ENCODE assay signal across 8 cellular contexts in the genomic region with DNA sequence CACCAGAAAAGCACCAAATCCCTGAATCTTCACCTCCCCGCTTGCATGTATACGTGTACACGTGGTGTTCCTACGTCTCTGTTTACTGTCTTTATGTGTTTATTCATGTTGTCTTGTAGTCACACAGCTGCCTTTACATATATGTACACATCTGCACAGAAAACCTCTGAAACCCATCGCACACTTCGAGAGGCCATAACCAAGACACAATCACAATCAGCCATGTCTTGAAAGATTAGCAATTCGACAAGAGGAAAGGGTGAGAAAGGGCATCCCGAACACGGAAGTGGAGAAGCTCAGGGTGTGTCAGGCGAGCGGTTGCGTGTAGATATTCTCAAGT.
DNase-seq lines count a peak whose midpoint lies in the region; ATAC-seq, FAIRE-seq and TF ChIP-seq lines count a peak whose summit lies in the region.

No MANE protein-coding gene starts in this region.

- WGBS in A549 (ENCODE audit: missing lambda C conversion rate), result 40% methylated on average over 12 of the region's 12 CpGs

- H3K4me1 Mint-ChIP-seq in activated naive CD8-positive, alpha-beta T cell treated with anti-CD3 and anti-CD28 coated beads, Interleukin-2, amount 50 U/mL, for 24 hours, result peaks cover 18% of the 10 kb centered on the region

- peak overlapping the region; percentile 61 for H3K4me2 ChIP-seq in A549

- TF ChIP-seq POLR2A in A549 (IDR thresholded peaks at IDR 0.05; ENCODE audit: low read length), result no peak

- H3K4me1 ChIP-seq in A549 (peaks cover 28% of the 10 kb centered on the region), muscle layer of duodenum (ENCODE audit: control insufficient read depth in 1 of 2, insufficient read depth in 2 of 2, low read length in 2 of 2) (peaks cover 0 to 11% of the 10 kb centered on the region in 2 donors)

- CTCF ChIA-PET in A549 (lab: Yijun Ruan, JAX), result interaction anchor here (0.6 to 11.7 kb wide), 63 partner anchors 12 to 343 kb away, joined by 3 to 167 read pairs (median 7); a partner anchor contains a TSS
- CTCF ChIA-PET in GM10248 (lab: Yijun Ruan, JAX), result interaction anchor here (0.7 to 5.9 kb wide), 59 partner anchors 9 to 911 kb away, joined by 3 to 126 read pairs (median 5); a partner anchor contains a TSS

- POLR2A ChIA-PET in A549 (lab: Yijun Ruan, JAX) (interaction anchor here (0.6 to 3.7 kb wide), 4 partner anchors 9 to 159 kb away, joined by 4 to 52 read pairs (median 10); a partner anchor contains a TSS), GM10248 (lab: Yijun Ruan, JAX) (interaction anchor here (1.0 to 1.1 kb wide), 2 partner anchors 138 to 158 kb away, joined by 3 read pairs; a partner anchor contains a TSS)

- no peaks in the 10 kb centered on the region for H3K36me3 Mint-ChIP-seq in activated naive CD8-positive, alpha-beta T cell treated with anti-CD3 and anti-CD28 coated beads, Interleukin-2, amount 50 U/mL, for 24 hours (ENCODE audit: low read depth)

- no peaks in the 10 kb centered on the region for H3K27me3 Mint-ChIP-seq in activated naive CD8-positive, alpha-beta T cell treated with anti-CD3 and anti-CD28 coated beads, Interleukin-2, amount 50 U/mL, for 24 hours

- ATAC-seq in A549 (no peak), GM19463 (IDR thresholded peaks at IDR 0.05; ENCODE audit: unreplicated experiment) (peak; percentile 14), GM19397 (IDR thresholded peaks at IDR 0.05; ENCODE audit: unreplicated experiment) (no peak)
- ATAC-seq in activated naive CD8-positive, alpha-beta T cell treated with anti-CD3 and anti-CD28 coated beads, Interleukin-2, amount 50 U/mL, for 24 hours, result no peak

- peaks cover 3% of the 10 kb centered on the region; the same call in 1 of the 3 replicates for H3K9me3 ChIP-seq in A549
- no peaks in the 10 kb centered on the region for H3K9me3 ChIP-seq in muscle layer of duodenum (ENCODE audit: control insufficient read depth in 1 of 2, low read length in 2 of 2)

- TF ChIP-seq EP300 in A549 (IDR thresholded peaks at IDR 0.05), result no peak

- no peak for FAIRE-seq in A549 (lab: Jason Lieb, UNC)

- H3K4me3 Mint-ChIP-seq in activated naive CD8-positive, alpha-beta T cell treated with anti-CD3 and anti-CD28 coated beads, Interleukin-2, amount 50 U/mL, for 24 hours, result no peak overlapping the region

- TF ChIP-seq CTCF in A549 (IDR thresholded peaks at IDR 0.05), result no peak
- no peak for TF ChIP-seq CTCF in GM10248 (IDR thresholded peaks at IDR 0.05; ENCODE audit: control extremely low read depth, extremely low read depth, low read depth, missing control alignments)

- peak overlapping the region; percentile 58 for H3K27ac Mint-ChIP-seq in activated naive CD8-positive, alpha-beta T cell treated with anti-CD3 and anti-CD28 coated beads, Interleukin-2, amount 50 U/mL, for 24 hours

- no peak for TF ChIP-seq RAD21 in A549 (conservative IDR thresholded peaks at IDR 0.05 in 1 of 2, IDR thresholded peaks at IDR 0.05 in 1 of 2)

- H3K4me3 ChIP-seq in A549 (no peak overlapping the region), muscle layer of duodenum (ENCODE audit: low read depth in 1 of 2, low read length in 2 of 2) (peak overlapping the region in 1 of 2 donors; percentile 47)

- no peaks in the 10 kb centered on the region for H3K36me3 ChIP-seq in muscle layer of duodenum (ENCODE audit: control insufficient read depth in 1 of 2, insufficient read depth in 2 of 2, low read length in 2 of 2)

- H3K9me3 Mint-ChIP-seq in activated naive CD8-positive, alpha-beta T cell treated with anti-CD3 and anti-CD28 coated beads, Interleukin-2, amount 50 U/mL, for 24 hours, result no peaks in the 10 kb centered on the region

- H3K27ac ChIP-seq in A549 (peak overlapping the region; percentile 69 to 80), muscle layer of duodenum (ENCODE audit: low read length) (peak overlapping the region; percentile 77)

- DNase-seq in A549 (ENCODE audit: low read depth in 1 of 2, low spot score in 1 of 2) (no peak), medulla oblongata (ENCODE audit: extremely low spot score) (no peak), NCI-H774 (lab: John Stamatoyannopoulos, UW) (no peak), GM10248 (ENCODE audit: extremely low spot score) (no peak)
- no peak for DNase-seq in activated naive CD8-positive, alpha-beta T cell treated with anti-CD3 and anti-CD28 coated beads, Interleukin-2, amount 50 U/mL, for 24 hours

- H3K27me3 ChIP-seq in muscle layer of duodenum (ENCODE audit: low read depth, low read length), result no peaks in the 10 kb centered on the region

TF ChIP-seq in A549, 52 proteins besides CTCF, POLR2A, EP300 and RAD21:
- TF ChIP-seq ZNF302 (CRISPR knock-in tag; IDR thresholded peaks at IDR 0.05) (no peak), FOSL2 (IDR thresholded peaks at IDR 0.05) (no peak), FOSL2 (CRISPR knock-in tag; IDR thresholded peaks at IDR 0.05) (0 out of 2 replicates have a peak, but pooled peaks have one; percentile 0)
TF ChIP-seq in A549: peak in this region for 1.
